8 cellular contexts compared by ENCODE assay signal in genomic region chr7:135274495-135275268, GRCh38. TPM values are rescaled to one million over a fixed set of nuclear protein-coding genes. Genes with fewer than 3 reads are reported as not detected.
DNase-seq lines count a peak whose midpoint lies in the region; TF ChIP-seq lines count a peak whose summit lies in the region.

No MANE protein-coding gene starts in this region.

- in situ Hi-C loops in KBM-7 (cut with MboI; ENCODE audit: low pct_unique_long_range_greater_than_20kb, low sequenced_read_pairs) = no loop called here

- 37 to 41% (median 40%) methylated on average over 14 of the region's 14 CpGs for WGBS in stomach, 5 donors

- no peak overlapping the region for H3K27ac Mint-ChIP-seq in neural crest cell (ENCODE audit: unreplicated experiment)

- TF ChIP-seq POLR2A in stomach (IDR thresholded peaks at IDR 0.05) = no peak

- peaks cover 8% of the 10 kb centered on the region for H3K27me3 Mint-ChIP-seq in neural crest cell (ENCODE audit: low read depth)

- peaks cover 3% of the 10 kb centered on the region for H3K4me1 Mint-ChIP-seq in neural crest cell

- DNase-seq in COLO668 (lab: John Stamatoyannopoulos, UW; ENCODE audit: unreplicated experiment) (peak; percentile 75), GM20000 (ENCODE audit: low spot score) (peak; percentile 80), KBM-7 (peak; percentile 84), OCI-M2 (lab: John Stamatoyannopoulos, UW; ENCODE audit: unreplicated experiment) (peak; percentile 65), activated T-cell treated with anti-CD3 and anti-CD28 coated beads for 48 hours (ENCODE audit: low read depth) (peak; percentile 64), fibroblast of mammary gland (ENCODE audit: low read depth) (peak; percentile 78), neural crest cell (ENCODE audit: low read depth, low spot score) (peak; percentile 86), stomach (peak; percentile 72)

- no peak overlapping the region for H3K4me3 Mint-ChIP-seq in neural crest cell

- no peak overlapping the region for H3K4me3 ChIP-seq in fibroblast of mammary gland (ENCODE audit: control insufficient read depth, low read depth, low read length)
- H3K4me3 ChIP-seq in stomach = no peak overlapping the region

- no peak overlapping the region for H3K27ac ChIP-seq in stomach

- H3K27me3 ChIP-seq in stomach = peaks cover 0 to 13% (median 0%) of the 10 kb centered on the region in 3 donors

- peaks cover 0 to 6% (median 3%) of the 10 kb centered on the region in 4 donors for H3K4me1 ChIP-seq in stomach

- no peaks in the 10 kb centered on the region for H3K9me3 ChIP-seq in stomach

- TF ChIP-seq EP300 in stomach (IDR thresholded peaks at IDR 0.05) = no peak

- no peaks in the 10 kb centered on the region for H3K36me3 Mint-ChIP-seq in neural crest cell (ENCODE audit: low read depth)

- H3K9me3 Mint-ChIP-seq in neural crest cell = peaks cover 7% of the 10 kb centered on the region

- intact Hi-C loops in stomach (cut with DNase I; ENCODE audit: low total_unique reads) = loop anchor here (10.0 kb wide), 1 partner anchor 370 kb away; no protein-coding TSS in a partner anchor

- no peaks in the 10 kb centered on the region for H3K36me3 ChIP-seq in stomach

- TF ChIP-seq CTCF in GM20000 (IDR thresholded peaks at IDR 0.05; ENCODE audit: extremely low read depth, missing control alignments) = peak; percentile 33
- TF ChIP-seq CTCF in fibroblast of mammary gland (conservative IDR thresholded peaks at IDR 0.05; ENCODE audit: control insufficient read depth, insufficient read depth, low read depth, low read length) = peak; percentile 84
- TF ChIP-seq CTCF in neural crest cell (conservative IDR thresholded peaks at IDR 0.05) = peak; percentile 86
- TF ChIP-seq CTCF in stomach (IDR thresholded peaks at IDR 0.05) = peak in 5 of 7 experiments; percentile 48 to 89 (median 87)

RNA-seq across cellular contexts. Expression of gene STRA8, which starts 41.0 kb away (rescaled TPM):
- total RNA-seq in neural crest cell (not detected in 2 replicates), stomach (not detected)
- polyA plus RNA-seq in stomach = not detected

Comparison
In these comparisons a context has a peak if more than half of its experiments do, and no peak if none do; other contexts are left out.
1. CTCF ChIP-seq: peak in every context shown above with its lines; median percentile 87 in stomach; 86 in neural crest cell; 84 in fibroblast of mammary gland; 33 in GM20000.